Comparison of ENCODE assay signal across 28 cellular contexts in the genomic region with DNA sequence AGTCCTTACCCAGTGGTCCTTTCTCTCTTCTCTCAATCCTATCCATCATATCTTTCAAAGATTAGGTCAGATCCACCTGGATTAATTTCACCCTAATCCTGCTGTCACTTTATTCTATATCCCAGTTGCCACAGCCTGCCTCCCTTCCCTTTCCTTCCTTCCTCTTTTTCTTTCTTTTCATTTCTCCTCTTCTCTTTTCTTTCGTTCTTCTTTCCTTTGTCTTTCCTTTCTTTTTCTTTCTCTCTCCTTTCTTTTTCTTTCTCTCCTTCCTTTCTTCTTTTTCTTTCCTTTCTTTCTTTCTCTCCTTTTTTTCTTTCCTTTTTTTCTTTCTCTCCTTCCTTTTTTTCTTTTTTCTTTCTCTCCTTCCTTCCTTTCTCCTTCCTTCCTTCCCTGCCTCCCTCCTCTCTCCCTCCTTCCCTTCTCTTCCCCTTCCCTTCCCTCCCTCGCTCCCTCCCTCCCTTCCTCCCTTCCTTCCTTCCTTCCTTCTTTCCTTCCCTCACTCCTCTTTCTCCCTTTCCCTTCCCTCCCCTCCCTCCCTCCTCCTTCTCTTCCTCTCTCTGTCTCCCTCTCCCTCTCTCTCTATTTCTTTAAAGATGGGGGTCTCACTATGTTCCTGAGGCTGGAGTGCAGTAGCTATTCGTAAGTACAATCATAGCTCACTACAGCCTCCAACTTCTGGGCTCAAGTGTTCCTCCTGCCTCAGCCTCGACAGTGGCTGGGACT. TPM values are rescaled to one million over a fixed set of nuclear protein-coding genes. Genes with fewer than 3 reads are reported as not detected.
"Had no signal": no experiment of that assay in that cellular context is flagged by ENCODE, and none has a peak within 500 bp of the region (broad histone marks: within the 10 kb centered on the region; RNA-seq: fewer than 3 reads in every experiment).

No MANE protein-coding gene starts in this region.

- H3K27me3 Mint-ChIP-seq: activated naive CD8-positive, alpha-beta T cell; activated T-cell treated with anti-CD3 and anti-CD28 coated beads, Interleukin-2, amount 50 U/mL, for 24 hours; brain had no signal

- H3K9me3 Mint-ChIP-seq: activated CD4-positive, alpha-beta memory T cell treated with anti-CD3 and anti-CD28 coated beads, Interleukin-2, amount 10 ng/mL, durations not matched to agents 7 days and 5 days; activated CD4-positive, alpha-beta T cell treated with anti-CD3 and anti-CD28 coated beads, Interleukin-2, amount 10 ng/mL, durations not matched to agents 7 days and 5 days; activated T-cell treated with anti-CD3 and anti-CD28 coated beads, Interleukin-2, amount 50 U/mL, for 24 hours; activated T-cell treated with anti-CD3 and anti-CD28 coated beads, Interleukin-2, amount 50 U/mL, for 72 hours; brain; endodermal cell had no signal

- H3K4me1 Mint-ChIP-seq: activated CD4-positive, alpha-beta memory T cell treated with anti-CD3 and anti-CD28 coated beads, Interleukin-2, amount 10 ng/mL, durations not matched to agents 7 days and 5 days; activated CD4-positive, alpha-beta T cell treated with anti-CD3 and anti-CD28 coated beads, Interleukin-2, amount 10 ng/mL, durations not matched to agents 7 days and 5 days; endodermal cell had no signal

- H3K4me3 ChIP-seq: ascending aorta, breast epithelium, cardiac muscle cell, colonic mucosa, dorsolateral prefrontal cortex had no signal

- H3K36me3 ChIP-seq: ascending aorta, breast epithelium, cardiac muscle cell, colonic mucosa had no signal

- DNase-seq: activated CD4-positive, alpha-beta memory T cell treated with anti-CD3 and anti-CD28 coated beads, Interleukin-2, amount 10 ng/mL, durations not matched to agents 7 days and 5 days; activated CD4-positive, alpha-beta T cell treated with anti-CD3 and anti-CD28 coated beads for 1 hour; activated CD4-positive, alpha-beta T cell treated with anti-CD3 and anti-CD28 coated beads for 4 hours; activated CD4-positive, alpha-beta T cell treated with anti-CD3 and anti-CD28 coated beads, Interleukin-2, amount 10 ng/mL, durations not matched to agents 7 days and 5 days; activated CD4-positive, alpha-beta T cell treated with anti-CD3 and anti-CD28 coated beads, Interleukin-2, amount 50 U/mL, for 4 hours; activated CD8-positive, alpha-beta memory T cell treated with anti-CD3 and anti-CD28 coated beads, Interleukin-2, amount 50 U/mL, for 48 hours; activated gamma-delta T cell treated with Interleukin-2 at 50 U/mL for 16 hours; activated naive CD4-positive, alpha-beta T cell treated with anti-CD3 and anti-CD28 coated beads, Interleukin-2, amount 50 U/mL, for 16 hours; activated naive CD4-positive, alpha-beta T cell treated with Interleukin-2 at 50 U/mL for 16 hours; activated T-cell treated with anti-CD3 and anti-CD28 coated beads for 4 hours; activated T-cell treated with anti-CD3 and anti-CD28 coated beads, Interleukin-2, amount 50 U/mL, for 24 hours; activated T-cell treated with anti-CD3 and anti-CD28 coated beads, Interleukin-2, amount 50 U/mL, for 72 hours; central memory CD4-positive, alpha-beta T cell; cerebellar nuclear complex; colonic mucosa; dorsolateral prefrontal cortex; effector memory CD4-positive, alpha-beta T cell; endodermal cell; foreskin fibroblast; head of caudate nucleus; T-helper 2 cell had no signal

- H3K27ac Mint-ChIP-seq: activated CD4-positive, alpha-beta memory T cell treated with anti-CD3 and anti-CD28 coated beads, Interleukin-2, amount 10 ng/mL, durations not matched to agents 7 days and 5 days; activated CD4-positive, alpha-beta T cell treated with anti-CD3 and anti-CD28 coated beads, Interleukin-2, amount 10 ng/mL, durations not matched to agents 7 days and 5 days; activated naive CD8-positive, alpha-beta T cell; activated T-cell treated with anti-CD3 and anti-CD28 coated beads, Interleukin-2, amount 50 U/mL, for 24 hours; activated T-cell treated with anti-CD3 and anti-CD28 coated beads, Interleukin-2, amount 50 U/mL, for 72 hours; brain; endodermal cell had no signal

- FAIRE-seq: frontal cortex had no signal

- H3K9me3 ChIP-seq: ascending aorta, breast epithelium, colonic mucosa had no signal

- H3K27ac ChIP-seq: ascending aorta, breast epithelium, cardiac muscle cell, colonic mucosa, dorsolateral prefrontal cortex had no signal

- H3K4me3 Mint-ChIP-seq: activated CD4-positive, alpha-beta memory T cell treated with anti-CD3 and anti-CD28 coated beads, Interleukin-2, amount 10 ng/mL, durations not matched to agents 7 days and 5 days; activated CD4-positive, alpha-beta T cell treated with anti-CD3 and anti-CD28 coated beads, Interleukin-2, amount 10 ng/mL, durations not matched to agents 7 days and 5 days; activated naive CD8-positive, alpha-beta T cell; activated T-cell treated with anti-CD3 and anti-CD28 coated beads, Interleukin-2, amount 50 U/mL, for 24 hours; activated T-cell treated with anti-CD3 and anti-CD28 coated beads, Interleukin-2, amount 50 U/mL, for 72 hours; brain; endodermal cell had no signal

- ATAC-seq: activated T-cell treated with anti-CD3 and anti-CD28 coated beads, Interleukin-2, amount 50 U/mL, for 72 hours; esophagus mucosa had no signal

- H3K4me1 ChIP-seq: ascending aorta, breast epithelium, colonic mucosa had no signal

- H3K27me3 ChIP-seq: ascending aorta, breast epithelium, cardiac muscle cell, colonic mucosa, dorsolateral prefrontal cortex had no signal

RNA-seq across cellular contexts. Expression of a gene that starts 15.4 kb away (rescaled TPM):
- total RNA-seq: ascending aorta had no signal
